Comparison of ENCODE assay signal across 8 cellular contexts in genomic region chr4:124275-125081, GRCh38. TPM values are rescaled to one million over a fixed set of nuclear protein-coding genes. Genes with fewer than 3 reads are reported as not detected.
DNase-seq lines count a peak whose midpoint lies in the region; ATAC-seq and TF ChIP-seq lines count a peak whose summit lies in the region.

Gene ZNF718, plus strand, starts transcription at chr4:124501. Its CDS starts 170 bp downstream, at chr4:124671.

- peaks cover 0 to 29% of the 10 kb centered on the region in 2 donors for H3K9me3 ChIP-seq in left lung

- intact Hi-C loops in left lung (cut with DNase I), result no loop called here

- in situ Hi-C loops in GM18951 (cut with MboI; ENCODE audit: low sequenced_read_pairs, unreplicated experiment), result no loop called here

- peak; percentile 99 for ATAC-seq in HG03342 (IDR thresholded peaks at IDR 0.05; ENCODE audit: unreplicated experiment)
- ATAC-seq in left lung, result peak; percentile 99

- H3K27ac ChIP-seq in left lung, result peak within 1 kb of the TSS; percentile 84 to 89

- H3K4me3 ChIP-seq in AG09309 (ENCODE audit: control insufficient read depth, low read depth, low read length) (peak within 1 kb of the TSS; percentile 83), left lung (peak within 1 kb of the TSS; percentile 70 to 72)

- DNase-seq in AG09309 (ENCODE audit: low read depth) (peak; percentile 90), NCI-H460 (ENCODE audit: extremely low read depth, low read depth) (peak; percentile 96), dermis blood vessel endothelial cell (peak; percentile 99), left lung (peak; percentile 93 to 94)
- peak; percentile 81 to 82 for DNase-seq in activated CD4-positive, alpha-beta T cell treated with anti-CD3 and anti-CD28 coated beads, Interleukin-2, amount 50 U/mL, for 4 hours
- DNase-seq in stimulated activated CD4-positive, alpha-beta T cell treated with anti-CD3 and anti-CD28 coated beads, Interleukin-4, amount 100 ng/mL, for 1 hour, result peak; percentile 86

- TF ChIP-seq CTCF in AG09309 (IDR thresholded peaks at IDR 0.05; ENCODE audit: control insufficient read depth, insufficient read depth, low read depth, low read length, missing control alignments), result no peak
- TF ChIP-seq CTCF in left lung (IDR thresholded peaks at IDR 0.05), result no peak

- TF ChIP-seq POLR2A in GM18951 (IDR thresholded peaks at IDR 0.05; ENCODE audit: extremely low read depth, insufficient read depth, insufficient read length), result peak; percentile 83

- H3K27me3 ChIP-seq in left lung, result no peaks in the 10 kb centered on the region

- H3K4me1 ChIP-seq in left lung, result peaks cover 4 to 27% of the 10 kb centered on the region in 2 donors

- H3K36me3 ChIP-seq in left lung, result peaks cover 0 to 6% of the 10 kb centered on the region in 2 donors

RNA-seq across cellular contexts. Expression of gene ZNF718, which starts in this region (rescaled TPM):
- 9.1 and 10.5 TPM in 2 replicates for total RNA-seq in NCI-H460 (2014; rRNA removed; shearing (Covaris generic))
- polyA plus RNA-seq in NCI-H460 (2014; cell fraction: nucleus; rRNA removed), result 4.3 and 7.6 TPM in 2 replicates
- total RNA-seq in dermis blood vessel endothelial cell, result 6.1 and 9.3 TPM in 2 replicates
- 1 to 10 TPM; 6.4 to 9.2 TPM for total RNA-seq in left lung

Comparison
In these comparisons a context has a peak if more than half of its experiments do, and no peak if none do; other contexts are left out.
1. Peak in every context shown above with its lines: DNase-seq, ATAC-seq, H3K4me3 ChIP-seq and H3K27ac ChIP-seq.